16 cellular contexts compared by ENCODE assay signal in the genomic region with DNA sequence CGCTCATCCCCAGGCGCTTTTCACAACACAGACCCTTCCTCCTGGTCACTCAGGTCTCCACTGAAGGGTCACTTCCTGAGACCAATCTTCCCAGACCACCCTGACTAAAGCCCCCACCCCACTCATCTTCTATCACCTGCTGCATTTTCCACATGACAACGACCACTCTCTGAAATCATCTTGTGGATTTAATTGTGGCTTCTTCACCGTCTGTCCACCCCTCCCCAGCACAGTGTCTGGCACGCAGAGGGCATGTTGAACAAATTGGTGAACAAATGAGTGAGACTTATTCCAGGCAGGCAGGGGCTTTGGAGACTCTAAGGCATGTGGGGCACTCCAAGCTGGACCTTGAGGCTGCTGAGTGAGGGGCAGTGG. TPM values are rescaled to one million over a fixed set of nuclear protein-coding genes. Genes with fewer than 3 reads are reported as not detected.
A peak's percentile ranks its signal among the peaks of the same experiment; 100 is the strongest.
DNase-seq lines count a peak whose midpoint lies in the region; ATAC-seq and TF ChIP-seq lines count a peak whose summit lies in the region.
"Had no signal": no experiment of that assay in that cellular context is flagged by ENCODE, and none has a peak within 500 bp of the region (broad histone marks: within the 10 kb centered on the region; RNA-seq: fewer than 3 reads in every experiment).

No MANE protein-coding gene starts in this region.

- H3K4me1 Mint-ChIP-seq in activated naive CD8-positive, alpha-beta T cell treated with anti-CD3 and anti-CD28 coated beads, Interleukin-2, amount 10 ng/mL, durations not matched to agents 7 days and 5 days, result peaks cover 25% of the 10 kb centered on the region

- peaks cover 1% of the 10 kb centered on the region for H3K9me3 Mint-ChIP-seq in activated naive CD8-positive, alpha-beta T cell treated with anti-CD3 and anti-CD28 coated beads, Interleukin-2, amount 10 ng/mL, durations not matched to agents 7 days and 5 days
- H3K9me3 Mint-ChIP-seq: activated CD4-positive, alpha-beta memory T cell treated with anti-CD3 and anti-CD28 coated beads for 36 hours; natural killer cell had no signal

- no peak for TF ChIP-seq CTCF in thoracic aorta (IDR thresholded peaks at IDR 0.05)

- H3K27ac ChIP-seq in right cardiac atrium (ENCODE audit: low read length), result no peak overlapping the region
- H3K27ac ChIP-seq in muscle layer of colon (ENCODE audit: low read depth, low read length), result no peak overlapping the region
- no peak overlapping the region for H3K27ac ChIP-seq in thoracic aorta
- H3K27ac ChIP-seq: BLaER1, dorsolateral prefrontal cortex had no signal

- H3K27me3 ChIP-seq in right cardiac atrium (ENCODE audit: control insufficient read depth, insufficient read depth) (no peaks in the 10 kb centered on the region), muscle layer of colon (ENCODE audit: control insufficient read depth in 1 of 2, insufficient read depth in 2 of 2, low read length in 2 of 2) (peaks cover 58 to 89% of the 10 kb centered on the region in 2 donors), thoracic aorta (replicated peaks; ENCODE audit: insufficient read depth) (peaks cover 8% of the 10 kb centered on the region)

- H3K4me3 ChIP-seq in right cardiac atrium (ENCODE audit: low read length) (peak overlapping the region; percentile 54), muscle layer of colon (ENCODE audit: low read depth in 1 of 2, low read length in 2 of 2) (peak overlapping the region; percentile 21 to 30), thoracic aorta (peak overlapping the region; percentile 67)
- H3K4me3 ChIP-seq: BLaER1 had no signal

- DNase-seq in right cardiac atrium (no peak), Right ventricle myocardium superior (no peak), thoracic aorta (ENCODE audit: low spot score) (no peak), Ammon's horn (ENCODE audit: low spot score) (no peak), NCI-H1048 (lab: John Stamatoyannopoulos, UW) (no peak), NCI-H128 (lab: John Stamatoyannopoulos, UW; ENCODE audit: unreplicated experiment) (no peak)
- DNase-seq in activated naive CD8-positive, alpha-beta T cell treated with anti-CD3 and anti-CD28 coated beads, Interleukin-2, amount 10 ng/mL, durations not matched to agents 7 days and 5 days, result no peak
- DNase-seq: activated CD4-positive, alpha-beta memory T cell treated with anti-CD3 and anti-CD28 coated beads for 36 hours; dorsolateral prefrontal cortex; Kasumi-1; natural killer cell; NCI-H1930 had no signal

- 5% methylated on average over 5 of the region's 5 CpGs for WGBS in right cardiac atrium

- no peaks in the 10 kb centered on the region for H3K36me3 Mint-ChIP-seq in activated naive CD8-positive, alpha-beta T cell treated with anti-CD3 and anti-CD28 coated beads, Interleukin-2, amount 10 ng/mL, durations not matched to agents 7 days and 5 days
- H3K36me3 Mint-ChIP-seq: activated CD4-positive, alpha-beta memory T cell treated with anti-CD3 and anti-CD28 coated beads for 36 hours; natural killer cell had no signal

- no peaks in the 10 kb centered on the region for H3K36me3 ChIP-seq in muscle layer of colon (ENCODE audit: insufficient read depth, low read length)
- no peaks in the 10 kb centered on the region for H3K36me3 ChIP-seq in thoracic aorta
- H3K36me3 ChIP-seq: BLaER1 had no signal

- peaks cover 94% of the 10 kb centered on the region for H3K27me3 Mint-ChIP-seq in activated naive CD8-positive, alpha-beta T cell treated with anti-CD3 and anti-CD28 coated beads, Interleukin-2, amount 10 ng/mL, durations not matched to agents 7 days and 5 days

- no peak overlapping the region for H3K9ac ChIP-seq in muscle layer of colon (ENCODE audit: low read length)
- H3K9ac ChIP-seq: BLaER1 had no signal

- peak overlapping the region; percentile 58 for H3K4me3 Mint-ChIP-seq in activated naive CD8-positive, alpha-beta T cell treated with anti-CD3 and anti-CD28 coated beads, Interleukin-2, amount 10 ng/mL, durations not matched to agents 7 days and 5 days
- H3K4me3 Mint-ChIP-seq: natural killer cell had no signal

- H3K9me3 ChIP-seq in right cardiac atrium (ENCODE audit: control insufficient read depth, low read length), result no peaks in the 10 kb centered on the region
- H3K9me3 ChIP-seq in muscle layer of colon (ENCODE audit: low read length), result no peaks in the 10 kb centered on the region
- H3K9me3 ChIP-seq in thoracic aorta, result no peaks in the 10 kb centered on the region

- POLR2A ChIA-PET in activated naive CD8-positive, alpha-beta T cell treated with anti-CD3 and anti-CD28 coated beads, Interleukin-2, amount 10 ng/mL, durations not matched to agents 7 days and 5 days (lab: Charles Lee), result no interaction called here

- ATAC-seq in right cardiac atrium (no peak), Right ventricle myocardium superior (ENCODE audit: poor library complexity) (no peak), thoracic aorta (ENCODE audit: insufficient number of reproducible peaks, low FRiP score, low read depth) (no peak)
- no peak for ATAC-seq in activated naive CD8-positive, alpha-beta T cell treated with anti-CD3 and anti-CD28 coated beads, Interleukin-2, amount 10 ng/mL, durations not matched to agents 7 days and 5 days (ENCODE audit: low read depth)
- ATAC-seq: natural killer cell had no signal

- intact Hi-C loops in right cardiac atrium (cut with DNase I) (no loop called here), Right ventricle myocardium superior (cut with DNase I) (no loop called here)

- peaks cover 2% of the 10 kb centered on the region for H3K4me1 ChIP-seq in right cardiac atrium (ENCODE audit: control insufficient read depth, insufficient read depth, low read length)
- no peaks in the 10 kb centered on the region for H3K4me1 ChIP-seq in muscle layer of colon (ENCODE audit: insufficient read depth, low read length)
- H3K4me1 ChIP-seq in thoracic aorta (ENCODE audit: control insufficient read depth in 1 of 2, low read depth in 2 of 2), result peaks cover 0 to 27% of the 10 kb centered on the region in 2 donors

- H3K27ac Mint-ChIP-seq in activated naive CD8-positive, alpha-beta T cell treated with anti-CD3 and anti-CD28 coated beads, Interleukin-2, amount 10 ng/mL, durations not matched to agents 7 days and 5 days, result peak overlapping the region; percentile 73
- H3K27ac Mint-ChIP-seq: activated CD4-positive, alpha-beta memory T cell treated with anti-CD3 and anti-CD28 coated beads for 36 hours; natural killer cell had no signal

RNA-seq across cellular contexts. Expression of a gene that starts 8.8 kb away (rescaled TPM):
- not detected for total RNA-seq in right cardiac atrium
- not detected for polyA plus RNA-seq in right cardiac atrium
- not detected for total RNA-seq in Right ventricle myocardium superior
- 1 to 10 TPM; 1.1 to 1.4 TPM for total RNA-seq in activated naive CD8-positive, alpha-beta T cell treated with anti-CD3 and anti-CD28 coated beads, Interleukin-2, amount 10 ng/mL, durations not matched to agents 7 days and 5 days
- not detected for total RNA-seq in thoracic aorta
- total RNA-seq: fibroblast of villous mesenchyme, kidney epithelial cell, natural killer cell had no signal
